Comparison of ENCODE assay signal across 17 cellular contexts in the genomic region with DNA sequence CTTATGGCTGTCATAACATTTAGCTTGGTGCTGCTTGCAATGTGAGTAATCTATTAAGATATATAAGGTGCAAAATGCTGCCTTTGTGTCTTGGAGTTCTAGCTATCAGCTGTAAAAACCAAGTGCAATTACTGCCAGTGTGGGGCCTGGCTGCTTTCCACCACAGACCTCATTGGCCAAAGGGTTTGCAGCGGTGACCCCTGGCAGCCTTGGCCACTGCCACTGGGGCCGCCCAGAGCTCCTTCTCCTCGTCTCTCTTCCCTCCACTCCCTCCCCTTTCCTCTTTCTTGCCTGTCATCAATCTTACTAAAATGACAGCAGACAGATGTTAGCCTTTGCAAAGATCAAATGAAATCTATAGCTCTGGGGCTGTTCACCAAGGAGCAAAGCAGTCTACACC.
DNase-seq lines count a peak whose midpoint lies in the region; ATAC-seq and TF ChIP-seq lines count a peak whose summit lies in the region.
"Had no signal": no experiment of that assay in that cellular context is flagged by ENCODE, and none has a peak within 500 bp of the region (broad histone marks: within the 10 kb centered on the region; RNA-seq: fewer than 3 reads in every experiment).

No MANE protein-coding gene starts in this region.

- ATAC-seq in mucosa of descending colon (peak; percentile 42), HG02642 (IDR thresholded peaks at IDR 0.05; ENCODE audit: poor library complexity, unreplicated experiment) (no peak)
- ATAC-seq: CD8-positive, alpha-beta T cell; K562; Right ventricle myocardium inferior had no signal

- no peaks in the 10 kb centered on the region for H3F3A ChIP-seq in SK-N-SH (replicated peaks; ENCODE audit: insufficient read depth)

- H3K4me3 ChIP-seq in WERI-Rb-1 (ENCODE audit: low read depth, low read length) (no peak overlapping the region), mucosa of descending colon (no peak overlapping the region), SK-N-SH (ENCODE audit: low read depth in 2 of 2, low read length in 1 of 2) (no peak overlapping the region)
- H3K4me3 ChIP-seq: BLaER1 treated with 17β-estradiol and CSF1 and Interleukin-3, amounts not matched to agents 10 nM and 100 nM; K562; Peyer's patch had no signal

- no peak for TF ChIP-seq EP300 in SK-N-SH (IDR thresholded peaks at IDR 0.05; ENCODE audit: borderline replicate concordance in 1 of 2, low read depth in 1 of 2, low read length in 1 of 2)

- WGBS in SK-N-SH (ENCODE audit: low lambda C conversion rate) = 26% methylated on average over 3 of the region's 3 CpGs

- H3K9ac ChIP-seq in SK-N-SH = no peak overlapping the region
- H3K9ac ChIP-seq: BLaER1 treated with 17β-estradiol and CSF1 and Interleukin-3, amounts not matched to agents 10 nM and 100 nM had no signal

- no peaks in the 10 kb centered on the region for H4K20me1 ChIP-seq in SK-N-SH (ENCODE audit: insufficient read depth)
- H4K20me1 ChIP-seq: BLaER1 treated with 17β-estradiol and CSF1 and Interleukin-3, amounts not matched to agents 10 nM and 100 nM had no signal

- H3K27me3 ChIP-seq in WERI-Rb-1 (ENCODE audit: insufficient read depth, low read depth, severe bottlenecking) (no peaks in the 10 kb centered on the region), SK-N-SH (ENCODE audit: insufficient read depth) (no peaks in the 10 kb centered on the region)
- H3K27me3 ChIP-seq: BLaER1 treated with 17β-estradiol and CSF1 and Interleukin-3, amounts not matched to agents 10 nM and 100 nM; Peyer's patch had no signal

- no peak for TF ChIP-seq RAD21 in SK-N-SH (IDR thresholded peaks at IDR 0.05; ENCODE audit: low read length)

- no peaks in the 10 kb centered on the region for H3K9me3 ChIP-seq in WERI-Rb-1 (ENCODE audit: severe bottlenecking)
- H3K9me3 ChIP-seq in mucosa of descending colon = no peaks in the 10 kb centered on the region
- H3K9me3 ChIP-seq in SK-N-SH = no peaks in the 10 kb centered on the region
- H3K9me3 ChIP-seq: BLaER1 treated with 17β-estradiol and CSF1 and Interleukin-3, amounts not matched to agents 10 nM and 100 nM; Peyer's patch had no signal

- H2AFZ ChIP-seq in SK-N-SH (ENCODE audit: low read depth) = no peak overlapping the region

- H3K27ac ChIP-seq in WERI-Rb-1 (no peak overlapping the region), RWPE1 (no peak overlapping the region), SK-N-SH (ENCODE audit: low read depth in 2 of 2, low read length in 1 of 2) (no peak overlapping the region)
- H3K27ac ChIP-seq: BLaER1 treated with 17β-estradiol and CSF1 and Interleukin-3, amounts not matched to agents 10 nM and 100 nM; Peyer's patch had no signal

- H3K4me2 ChIP-seq in SK-N-SH = no peak overlapping the region
- H3K4me2 ChIP-seq: BLaER1 treated with 17β-estradiol and CSF1 and Interleukin-3, amounts not matched to agents 10 nM and 100 nM had no signal

- H3K4me1 ChIP-seq in mucosa of descending colon (ENCODE audit: low read depth) = peaks cover 18% of the 10 kb centered on the region
- no peaks in the 10 kb centered on the region for H3K4me1 ChIP-seq in SK-N-SH (ENCODE audit: control insufficient read depth in 1 of 2, insufficient read depth in 2 of 2, low read depth in 1 of 2, low read length in 1 of 2)
- H3K4me1 ChIP-seq: BLaER1 treated with 17β-estradiol and CSF1 and Interleukin-3, amounts not matched to agents 10 nM and 100 nM; Peyer's patch had no signal

- POLR2A ChIA-PET in RWPE1 (lab: Yijun Ruan, JAX; ENCODE audit: low non-redundant PET) = interaction anchor here (0.6 kb wide), 1 partner anchor 97 kb away, joined by 12 read pairs; no protein-coding TSS in a partner anchor
- POLR2A ChIA-PET in SK-N-SH (lab: Yijun Ruan, JAX) = no interaction called here

- intact Hi-C loops in mucosa of descending colon (cut with DNase I, micrococcal nuclease) = no loop called here

- DNase-seq in KBM-7 (peak; percentile 12), NCI-H2171 (lab: John Stamatoyannopoulos, UW) (peak; percentile 34), WERI-Rb-1 (peak; percentile 16), mucosa of descending colon (peak in 2 of 3 donors; percentile 11 to 23), RWPE1 (ENCODE audit: low spot score) (no peak), SK-N-SH (no peak)
- DNase-seq: Calu3; CD8-positive, alpha-beta T cell; DMS79; NCI-H1105 treated with DMSO at 0.1 percent for 48 hours; NCI-H187 treated with DMSO at 0.1 percent for 48 hours; NK-92 treated with Interleukin-12 subunit alpha and Interleukin-12 subunit beta, amount 100 ng/mL, for 24 hours; Peyer's patch had no signal

- H3K9me2 ChIP-seq in SK-N-SH = no peaks in the 10 kb centered on the region

- H3K36me3 ChIP-seq in WERI-Rb-1 = no peaks in the 10 kb centered on the region
- H3K36me3 ChIP-seq in mucosa of descending colon (ENCODE audit: low read depth) = no peaks in the 10 kb centered on the region
- no peaks in the 10 kb centered on the region for H3K36me3 ChIP-seq in SK-N-SH (replicated peaks in 1 of 2; ENCODE audit: control insufficient read depth in 1 of 2, insufficient read depth in 2 of 2, low read length in 1 of 2)
- H3K36me3 ChIP-seq: BLaER1 treated with 17β-estradiol and CSF1 and Interleukin-3, amounts not matched to agents 10 nM and 100 nM; Peyer's patch had no signal

- no peaks in the 10 kb centered on the region for H3K79me2 ChIP-seq in SK-N-SH (ENCODE audit: insufficient read depth)

- in situ Hi-C loops in KBM-7 (cut with MboI; ENCODE audit: low pct_unique_long_range_greater_than_20kb, low sequenced_read_pairs) = no loop called here

- TF ChIP-seq CTCF in WERI-Rb-1 (IDR thresholded peaks at IDR 0.05; ENCODE audit: low read depth, low read length) = no peak
- TF ChIP-seq CTCF in mucosa of descending colon (IDR thresholded peaks at IDR 0.05) = no peak
- no peak for TF ChIP-seq CTCF in RWPE1 (conservative IDR thresholded peaks at IDR 0.05; ENCODE audit: low read depth)
- TF ChIP-seq CTCF in SK-N-SH (IDR thresholded peaks at IDR 0.05) = no peak

- CTCF ChIA-PET in RWPE1 (lab: Yijun Ruan, JAX) = interaction anchor here (0.6 kb wide), 1 partner anchor 541 kb away, joined by 3 read pairs; no protein-coding TSS in a partner anchor
- CTCF ChIA-PET in SK-N-SH (lab: Yijun Ruan, JAX) = no interaction called here

TF ChIP-seq in SK-N-SH, 30 proteins besides CTCF, POLR2A, EP300 and RAD21:
- no peak for TF ChIP-seq GATA2 (CRISPR knock-in tag; IDR thresholded peaks at IDR 0.05)
- TF ChIP-seq RCOR1 (IDR thresholded peaks at IDR 0.05; ENCODE audit: low read length) = no peak
- no peak for TF ChIP-seq TAF1 (IDR thresholded peaks at IDR 0.05; ENCODE audit: borderline replicate concordance, low read depth, low read length)
- TF ChIP-seq TCF12 (IDR thresholded peaks at IDR 0.05) = no peak
TF ChIP-seq in SK-N-SH: peak in this region for 0.

Comparison
In these comparisons a context has a peak if more than half of its experiments do, and no peak if none do; other contexts are left out.
1. DNase-seq: peak in KBM-7 (single experiment), NCI-H2171 (single experiment), WERI-Rb-1 (single experiment) and mucosa of descending colon (2 of 3); none in RWPE1 (single experiment) and SK-N-SH (single experiment).